In genomic region chr2:30615926-30616325, GRCh38 we compare ENCODE assay signal across 22 cellular contexts.
"Had no signal": no experiment of that assay in that cellular context is flagged by ENCODE, and none has a peak within 500 bp of the region (broad histone marks: within the 10 kb centered on the region; RNA-seq: fewer than 3 reads in every experiment).

No MANE protein-coding gene starts in this region.

- FAIRE-seq: endothelial cell of umbilical vein, urothelium cell line had no signal

- H3K27me3 ChIP-seq: colonic mucosa, heart left ventricle, sigmoid colon, suprapubic skin, thyroid gland had no signal

- H3K36me3 ChIP-seq: colonic mucosa, heart left ventricle, lower lobe of right lung, sigmoid colon, suprapubic skin, thyroid gland had no signal

- H3K9me3 ChIP-seq: colonic mucosa, lower lobe of right lung, psoas muscle, sigmoid colon, suprapubic skin, thyroid gland had no signal

- ATAC-seq: left lobe of liver, lower lobe of right lung, psoas muscle had no signal

- H3K9ac ChIP-seq: parathyroid adenoma had no signal

- H2AFZ ChIP-seq: parathyroid adenoma had no signal

- H3K4me1 ChIP-seq: colonic mucosa, parathyroid adenoma, psoas muscle, suprapubic skin had no signal

- DNase-seq: colonic mucosa; dermis blood vessel endothelial cell; erythroblast; foreskin melanocyte; heart left ventricle; hippocampal formation; kidney glomerular epithelial cell; lower lobe of right lung; naive B cell; occipital lobe; psoas muscle; retina; sigmoid colon; stimulated activated CD4-positive, alpha-beta T cell treated with anti-CD3 and anti-CD28 coated beads, Interleukin-2, amount 100 ng/mL, for 24 hours; stimulated activated naive CD4-positive, alpha-beta T cell; thyroid gland had no signal

- H3K79me2 ChIP-seq: parathyroid adenoma had no signal

- H3K27ac ChIP-seq: colonic mucosa, lower lobe of right lung, parathyroid adenoma, psoas muscle, sigmoid colon, skin epidermis, suprapubic skin, thyroid gland had no signal

- H3K4me3 ChIP-seq: colonic mucosa, heart left ventricle, lower lobe of right lung, psoas muscle, sigmoid colon, skin epidermis, suprapubic skin, thyroid gland had no signal
